22 cellular contexts compared by ENCODE assay signal in the genomic region with DNA sequence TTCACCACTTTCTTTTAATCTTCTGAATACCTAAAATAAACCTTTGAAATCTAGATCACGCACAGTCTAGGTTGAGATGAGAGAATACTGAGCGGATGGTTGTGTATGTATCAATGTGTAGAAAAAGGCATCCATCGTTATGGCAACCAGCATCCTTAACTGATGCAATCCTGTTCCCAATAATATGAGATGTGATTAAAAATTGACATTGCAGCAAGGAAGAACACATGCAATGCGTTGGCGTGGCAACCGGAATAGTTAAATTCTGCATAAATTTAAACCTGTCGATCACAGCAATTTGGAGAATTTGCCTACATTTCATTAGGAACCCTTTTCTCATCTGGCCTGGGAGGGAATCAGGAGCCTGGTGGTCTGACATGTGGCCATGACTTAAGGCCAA.
"Had no signal": no experiment of that assay in that cellular context is flagged by ENCODE, and none has a peak within 500 bp of the region (broad histone marks: within the 10 kb centered on the region; RNA-seq: fewer than 3 reads in every experiment).

No MANE protein-coding gene starts in this region.

- H3K4me3 Mint-ChIP-seq: activated CD8-positive, alpha-beta T cell treated with anti-CD3 and anti-CD28 coated beads, Interleukin-2, amount 10 ng/mL, durations not matched to agents 7 days and 5 days; activated naive CD8-positive, alpha-beta T cell treated with anti-CD3 and anti-CD28 coated beads, Interleukin-2, amount 50 U/mL, for 24 hours had no signal

- DNase-seq: activated CD4-positive, alpha-beta T cell treated with anti-CD3 and anti-CD28 coated beads for 48 hours; activated CD8-positive, alpha-beta memory T cell treated with anti-CD3 and anti-CD28 coated beads, Interleukin-2, amount 50 U/mL, for 4 hours; activated CD8-positive, alpha-beta T cell treated with anti-CD3 and anti-CD28 coated beads, Interleukin-2, amount 10 ng/mL, durations not matched to agents 7 days and 5 days; activated gamma-delta T cell treated with Interleukin-2 at 50 U/mL for 16 hours; activated naive CD8-positive, alpha-beta T cell treated with anti-CD3 and anti-CD28 coated beads, Interleukin-2, amount 50 U/mL, for 24 hours; activated T-cell treated with anti-CD3 and anti-CD28 coated beads, Interleukin-2, amount 50 U/mL, for 48 hours; dermis blood vessel endothelial cell; effector memory CD8-positive, alpha-beta T cell; foreskin keratinocyte; kidney glomerular epithelial cell; mesendoderm; stimulated activated CD4-positive, alpha-beta T cell treated with anti-CD3 and anti-CD28 coated beads, Interleukin-15, amount 100 ng/mL, for 24 hours; stimulated activated CD4-positive, alpha-beta T cell treated with anti-CD3 and anti-CD28 coated beads, Interleukin-4, amount 100 ng/mL, for 4 hours; stimulated activated CD8-positive, alpha-beta memory T cell treated with anti-CD3 and anti-CD28 coated beads, Interleukin-4, amount 100 ng/mL, for 48 hours; stimulated activated naive CD4-positive, alpha-beta T cell treated with Interleukin-2 at 50 U/mL for 16 hours; T-helper 17 cell; transverse colon had no signal

- H3K36me3 Mint-ChIP-seq: WTC11 had no signal

- H3K9me3 Mint-ChIP-seq: activated naive CD8-positive, alpha-beta T cell treated with anti-CD3 and anti-CD28 coated beads, Interleukin-2, amount 50 U/mL, for 24 hours; effector memory CD8-positive, alpha-beta T cell; WTC11 had no signal

- H3K27ac Mint-ChIP-seq: activated CD8-positive, alpha-beta T cell treated with anti-CD3 and anti-CD28 coated beads, Interleukin-2, amount 10 ng/mL, durations not matched to agents 7 days and 5 days; activated naive CD8-positive, alpha-beta T cell treated with anti-CD3 and anti-CD28 coated beads, Interleukin-2, amount 50 U/mL, for 24 hours; effector memory CD8-positive, alpha-beta T cell; T-helper 17 cell; WTC11 had no signal

- H3K27me3 ChIP-seq: right atrium auricular region had no signal

- H3K4me3 ChIP-seq: transverse colon had no signal

- ATAC-seq: activated CD8-positive, alpha-beta T cell treated with anti-CD3 and anti-CD28 coated beads, Interleukin-2, amount 10 ng/mL, durations not matched to agents 7 days and 5 days; activated naive CD8-positive, alpha-beta T cell treated with anti-CD3 and anti-CD28 coated beads, Interleukin-2, amount 50 U/mL, for 24 hours; effector memory CD8-positive, alpha-beta T cell; foreskin keratinocyte; T-helper 17 cell; WTC11 had no signal

- H3K27ac ChIP-seq: ascending aorta, foreskin keratinocyte, neutrophil, right atrium auricular region, skin epidermis, transverse colon had no signal

- H3K4me1 ChIP-seq: foreskin keratinocyte had no signal
